ENCODE assay signal across 8 cellular contexts in the genomic region with DNA sequence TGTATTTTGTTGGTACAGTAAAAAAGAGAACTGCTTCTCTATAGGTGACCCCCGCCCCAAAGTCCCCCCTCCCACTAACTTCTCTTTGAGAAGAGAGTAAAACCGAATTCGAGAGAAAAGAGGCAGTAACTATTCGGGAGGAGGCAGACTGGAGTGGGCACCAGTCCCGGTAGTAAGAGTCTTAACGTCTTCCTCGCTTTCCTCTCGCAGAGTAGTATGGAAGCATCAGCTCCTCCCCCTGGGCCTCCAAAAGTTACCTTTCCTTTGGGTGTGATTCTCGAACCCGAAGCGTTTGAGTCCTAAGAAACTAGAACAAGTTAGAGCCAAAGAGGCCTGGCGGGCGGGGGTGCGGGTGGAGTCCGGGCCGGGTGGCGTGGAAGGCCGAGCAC. TPM values are rescaled to one million over a fixed set of nuclear protein-coding genes. Genes with fewer than 3 reads are reported as not detected.
DNase-seq lines count a peak whose midpoint lies in the region; ATAC-seq and TF ChIP-seq lines count a peak whose summit lies in the region.

No MANE protein-coding gene starts in this region.

- TF ChIP-seq EP300 in stomach (IDR thresholded peaks at IDR 0.05): no peak

- H3K27ac ChIP-seq in ACC112 (ENCODE audit: low read depth, low read length): peak overlapping the region; percentile 73
- H3K27ac ChIP-seq in HCT116 (ENCODE audit: low read depth, low read length): peak overlapping the region; percentile 78
- H3K27ac ChIP-seq in adrenal gland: peak overlapping the region; percentile 41 to 95 (median 90)
- H3K27ac ChIP-seq in stomach: peak overlapping the region; percentile 78 to 95 (median 92)

- no peaks in the 10 kb centered on the region for H3K9me3 ChIP-seq in HCT116 (ENCODE audit: control insufficient read depth in 1 of 2, insufficient read depth in 1 of 2, low read depth in 1 of 2, low read length in 2 of 2)
- H3K9me3 ChIP-seq in adrenal gland (replicated peaks in 1 of 3): no peaks in the 10 kb centered on the region
- no peaks in the 10 kb centered on the region for H3K9me3 ChIP-seq in stomach

- RAD21 ChIA-PET in HCT116 (lab: Charles Lee; ENCODE audit: low non-redundant PET in 1 of 2, low total read pairs in 2 of 2, uncharacterized antibody in 2 of 2, unreplicated experiment in 2 of 2): no interaction called here

- H4K20me1 ChIP-seq in HCT116 (ENCODE audit: insufficient read depth): no peaks in the 10 kb centered on the region

- peaks cover 24% of the 10 kb centered on the region for H3K79me2 ChIP-seq in ACC112 (ENCODE audit: control insufficient read depth, insufficient read depth, low read length, unreplicated experiment)
- peaks cover 37% of the 10 kb centered on the region for H3K79me2 ChIP-seq in HCT116 (ENCODE audit: insufficient read depth, low read length)

- TF ChIP-seq POLR2A in HCT116 (IDR thresholded peaks at IDR 0.05; ENCODE audit: borderline replicate concordance, extremely low read depth, insufficient read depth, insufficient read length) (no peak), adrenal gland (IDR thresholded peaks at IDR 0.05) (no peak), stomach (IDR thresholded peaks at IDR 0.05) (no peak)

- WGBS in adrenal gland, 4 donors: 0 to 1% (median 0%) methylated on average over 9 to 18 of the region's 18 CpGs
- WGBS in stomach, 5 donors: 1 to 3% (median 1%) methylated on average over 18 of the region's 18 CpGs

- H3K4me1 ChIP-seq in ACC112 (ENCODE audit: control insufficient read depth, insufficient read depth, low read length, unreplicated experiment) (peaks cover 11% of the 10 kb centered on the region), HCT116 (ENCODE audit: control insufficient read depth in 1 of 2, insufficient read depth in 2 of 2, low read length in 2 of 2) (peaks cover 7 to 21% of the 10 kb centered on the region in 2 experiments), adrenal gland (replicated peaks in 1 of 2) (peaks cover 0 to 8% of the 10 kb centered on the region in 2 donors), stomach (peaks cover 7 to 33% (median 9%) of the 10 kb centered on the region in 4 donors)

- H2AFZ ChIP-seq in ACC112 (ENCODE audit: low read length, unreplicated experiment) (peak overlapping the region; percentile 72), HCT116 (ENCODE audit: low read depth, low read length, poor library complexity, severe bottlenecking) (peak overlapping the region; percentile 89)

- CTCF ChIA-PET in HCT116 (lab: Charles Lee) (interaction anchor here (0.8 to 1.6 kb wide), 2 partner anchors 9 to 82 kb away, joined by 3 to 4 read pairs; no protein-coding TSS in a partner anchor), HEK293T (lab: Yijun Ruan, JAX) (no interaction called here)

- H3K9ac ChIP-seq in HCT116 (ENCODE audit: low read length): peak overlapping the region; percentile 87

- H3K4me3 ChIP-seq in ACC112 (ENCODE audit: low read depth, low read length) (peak overlapping the region; percentile 84), HCT116 (replicated peaks in 1 of 2; ENCODE audit: low read depth in 1 of 2, low read length in 2 of 2) (peak overlapping the region; percentile 74 to 84), adrenal gland (peak overlapping the region; percentile 55 to 86 (median 68)), kidney epithelial cell (ENCODE audit: low read depth, low read length) (peak overlapping the region; percentile 64), stomach (peak overlapping the region; percentile 77 to 85 (median 81))

- TF ChIP-seq CTCF in HCT116 (IDR thresholded peaks at IDR 0.05 in 2 of 3, conservative IDR thresholded peaks at IDR 0.05 in 1 of 3; ENCODE audit: borderline replicate concordance in 1 of 3, insufficient read depth in 1 of 3, low read depth in 2 of 3, low read length in 2 of 3) (no peak), adrenal gland (IDR thresholded peaks at IDR 0.05) (no peak), kidney epithelial cell (IDR thresholded peaks at IDR 0.05; ENCODE audit: insufficient read depth, low read length, poor library complexity, severe bottlenecking) (no peak), stomach (IDR thresholded peaks at IDR 0.05) (no peak)

- ATAC-seq in HCT116 (no peak; the same call in 1 of the 2 replicates), GM21447 (IDR thresholded peaks at IDR 0.05; ENCODE audit: unreplicated experiment) (no peak)

- TF ChIP-seq RAD21 in HCT116 (IDR thresholded peaks at IDR 0.05; ENCODE audit: low read depth): no peak

- H3K36me3 ChIP-seq in ACC112 (ENCODE audit: insufficient read depth, low read length) (no peaks in the 10 kb centered on the region), HCT116 (ENCODE audit: control insufficient read depth in 1 of 2, insufficient read depth in 2 of 2, low read length in 2 of 2) (no peaks in the 10 kb centered on the region), adrenal gland (replicated peaks in 1 of 2) (no peaks in the 10 kb centered on the region), kidney epithelial cell (ENCODE audit: control insufficient read depth, insufficient read depth, low read length) (no peaks in the 10 kb centered on the region), stomach (no peaks in the 10 kb centered on the region)

- DNase-seq in HCT116 (ENCODE audit: low read depth, low spot score): peak; percentile 46
- no peak for DNase-seq in adrenal gland
- no peak for DNase-seq in kidney epithelial cell (ENCODE audit: low read depth)
- DNase-seq in stomach: no peak
- DNase-seq in mesenteric fat pad (ENCODE audit: low spot score): no peak
- no peak for DNase-seq in HEK293T (ENCODE audit: extremely low spot score)

- BruUV-seq in HCT116 (replicated peaks; lab: Mats Ljungman, UMichigan): TSS peak; percentile 57

- intact Hi-C loops in HCT116 (cut with micrococcal nuclease): no loop called here
- intact Hi-C loops in adrenal gland (cut with DNase I): no loop called here
- intact Hi-C loops in stomach (cut with DNase I; ENCODE audit: low total_unique reads): no loop called here

- H3K9me2 ChIP-seq in HCT116 (ENCODE audit: insufficient read depth): no peaks in the 10 kb centered on the region

- peak overlapping the region; percentile 93 for H3K4me2 ChIP-seq in HCT116 (ENCODE audit: low read length)

- POLR2A ChIA-PET in HCT116 (lab: Charles Lee) (interaction anchor here (0.9 kb wide), 1 partner anchor 102 kb away, joined by 3 read pairs; no protein-coding TSS in a partner anchor), HEK293T (lab: Yijun Ruan, JAX) (interaction anchor here (0.7 to 2.1 kb wide), 6 partner anchors 9 to 200 kb away, joined by 3 to 8 read pairs (median 4); a partner anchor contains a TSS)

- H3K27me3 ChIP-seq in ACC112 (ENCODE audit: insufficient read depth, low read length) (no peaks in the 10 kb centered on the region), HCT116 (ENCODE audit: insufficient read depth, low read length) (no peaks in the 10 kb centered on the region), adrenal gland (no peaks in the 10 kb centered on the region), kidney epithelial cell (ENCODE audit: control insufficient read depth, insufficient read depth, low read length) (no peaks in the 10 kb centered on the region), stomach (peaks cover 0 to 5% (median 0%) of the 10 kb centered on the region in 3 donors)

TF ChIP-seq in HCT116, 20 proteins besides CTCF, POLR2A, EP300 and RAD21:
- TF ChIP-seq FOSL1 (IDR thresholded peaks at IDR 0.05; ENCODE audit: low read depth) (no peak), TCF7L2 (IDR thresholded peaks at IDR 0.05; ENCODE audit: borderline replicate concordance, extremely low read depth, insufficient read depth, insufficient read length) (no peak), EZH2 (IDR thresholded peaks at IDR 0.05) (no peak), CEBPB (IDR thresholded peaks at IDR 0.05; ENCODE audit: low read depth) (no peak), SRF (IDR thresholded peaks at IDR 0.05; ENCODE audit: low read depth) (no peak)

TF ChIP-seq in HEK293T, 16 proteins besides CTCF, POLR2A, EP300 and RAD21:
- no peak for TF ChIP-seq CTBP1 (IDR thresholded peaks at IDR 0.05; ENCODE audit: borderline replicate concordance)
- no peak for TF ChIP-seq ARNT (IDR thresholded peaks at IDR 0.05)
- TF ChIP-seq FOXK2 (IDR thresholded peaks at IDR 0.05): no peak
- no peak for TF ChIP-seq LEF1 (IDR thresholded peaks at IDR 0.05; ENCODE audit: borderline replicate concordance)
- TF ChIP-seq SUZ12 (IDR thresholded peaks at IDR 0.05): no peak

RNA-seq across cellular contexts. Expression of a gene that starts 0.4 kb away (rescaled TPM):
- total RNA-seq in HCT116 (2021; ENCODE audit: unreplicated experiment) (38.5 TPM), adrenal gland (10 to 100 TPM; 14.5 to 67.4 (median 44.4) TPM), kidney epithelial cell (46.3 and 48.8 TPM in 2 replicates), stomach (10 to 100 TPM in 4 of 5 donors, 1 to 10 TPM in 1; 3.8 to 39.8 (median 15.8) TPM), mesenteric fat pad (116 TPM)
- polyA plus RNA-seq in HCT116 (2012): 16.8 and 17.3 TPM in 2 replicates
- polyA plus RNA-seq in adrenal gland (10 to 100 TPM in 1 of 3 donors, 1 to 10 TPM in 2; 7.7 to 17.2 (median 8.7) TPM), stomach (10 to 100 TPM in 1 of 3 donors, 1 to 10 TPM in 2; 3.9 to 10.7 (median 7.7) TPM)
